Comparison of ENCODE assay signal across 1 cellular context in the genomic region with DNA sequence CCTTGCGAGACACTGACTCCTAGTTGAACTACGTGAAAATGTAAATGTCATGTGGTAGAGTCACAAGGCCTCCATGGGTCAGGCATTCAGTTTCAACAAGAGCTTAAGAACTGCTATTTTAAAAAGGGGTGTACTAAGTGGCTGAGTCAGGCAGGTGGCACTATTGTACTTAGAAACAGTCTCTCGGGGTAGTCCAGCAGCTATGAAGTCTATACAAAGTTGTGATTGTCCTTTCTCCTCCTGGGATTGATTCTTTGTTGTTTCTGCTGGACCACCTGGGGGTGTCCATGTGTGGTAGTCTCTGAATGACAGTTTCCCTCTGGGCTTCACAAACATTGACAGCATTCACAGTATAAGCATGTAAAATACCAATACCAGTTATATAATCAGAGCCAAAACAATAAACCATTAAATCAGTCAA.
TF ChIP-seq lines count a peak whose summit lies in the region.

No MANE protein-coding gene starts in this region.

TF ChIP-seq in SK-N-SH treated with all-trans-retinoic acid at 6 μM for 48 hours, 23 proteins besides CTCF, POLR2A, EP300 and RAD21 (continued from another document):
- TF ChIP-seq TSHZ2 (CRISPR knock-in tag; IDR thresholded peaks at IDR 0.05) (no peak), ESRRG (CRISPR knock-in tag; IDR thresholded peaks at IDR 0.05) (no peak), SNAI2 (CRISPR knock-in tag; IDR thresholded peaks at IDR 0.05) (no peak), CREB5 (CRISPR knock-in tag; IDR thresholded peaks at IDR 0.05; ENCODE audit: low read depth) (no peak), ZFP30 (CRISPR knock-in tag; IDR thresholded peaks at IDR 0.05) (no peak), ISL1 (CRISPR knock-in tag; IDR thresholded peaks at IDR 0.05) (no peak)
